9 cellular contexts compared by ENCODE assay signal in genomic region chr3:48695113-48695753, GRCh38. TPM values are rescaled to one million over a fixed set of nuclear protein-coding genes. Genes with fewer than 3 reads are reported as not detected.
DNase-seq lines count a peak whose midpoint lies in the region; ATAC-seq and TF ChIP-seq lines count a peak whose summit lies in the region.
"Had no signal": no experiment of that assay in that cellular context is flagged by ENCODE, and none has a peak within 500 bp of the region (broad histone marks: within the 10 kb centered on the region; RNA-seq: fewer than 3 reads in every experiment).

No MANE protein-coding gene starts in this region.

- intact Hi-C loops in left lung (cut with DNase I) = no loop called here

- TF ChIP-seq POLR2A in suprapubic skin (IDR thresholded peaks at IDR 0.05) = peak in 1 of 2 donors; percentile 18

- H3K27ac ChIP-seq in duodenal mucosa (ENCODE audit: low read depth, low read length) (peak overlapping the region; percentile 61), left lung (peak overlapping the region; percentile 61 to 62), suprapubic skin (peak overlapping the region; percentile 92)
- H3K27ac ChIP-seq: SK-N-MC had no signal

- H3K9me3 ChIP-seq in duodenal mucosa (ENCODE audit: control insufficient read depth in 1 of 2, low read length in 2 of 2) (no peaks in the 10 kb centered on the region), left lung (no peaks in the 10 kb centered on the region), suprapubic skin (no peaks in the 10 kb centered on the region)

- H3K4me3 ChIP-seq in duodenal mucosa (ENCODE audit: low read depth in 1 of 2, low read length in 2 of 2) (peak overlapping the region in 1 of 2 donors; percentile 37), left lung (no peak overlapping the region), suprapubic skin (peak overlapping the region; percentile 51)
- H3K4me3 ChIP-seq: SK-N-MC had no signal

- DNase-seq in M059J (ENCODE audit: low read depth) (peak; percentile 47), left lung (no peak), suprapubic skin (ENCODE audit: low spot score in 2 of 2) (peak; percentile 90), NCI-H748 (lab: John Stamatoyannopoulos, UW; ENCODE audit: unreplicated experiment) (no peak)

- 46% methylated on average over 14 of the region's 25 CpGs for WGBS in suprapubic skin

- H3K36me3 ChIP-seq in duodenal mucosa (ENCODE audit: control insufficient read depth in 1 of 2, insufficient read depth in 2 of 2, low read length in 2 of 2) = peaks cover 33 to 75% of the 10 kb centered on the region in 2 donors
- H3K36me3 ChIP-seq in left lung = peaks cover 5 to 74% of the 10 kb centered on the region in 2 donors
- H3K36me3 ChIP-seq in suprapubic skin = peaks cover 63% of the 10 kb centered on the region

- no peak overlapping the region for H3K9ac ChIP-seq in duodenal mucosa (ENCODE audit: low read depth in 1 of 2, low read length in 2 of 2)

- ATAC-seq in left lung (peak; percentile 43), HG03521 (IDR thresholded peaks at IDR 0.05; ENCODE audit: unreplicated experiment) (no peak), HG03045 (IDR thresholded peaks at IDR 0.05; ENCODE audit: unreplicated experiment) (no peak)
- ATAC-seq in activated CD4-positive, CD25-positive, alpha-beta regulatory T cell treated with anti-CD3 and anti-CD28 coated beads, Interleukin-2, amount 50 U/mL, for 24 hours = no peak

- H3K4me1 ChIP-seq in duodenal mucosa (ENCODE audit: control insufficient read depth in 1 of 2, insufficient read depth in 2 of 2, low read length in 2 of 2) = peaks cover 5 to 12% of the 10 kb centered on the region in 2 donors
- H3K4me1 ChIP-seq in left lung = peaks cover 14 to 31% of the 10 kb centered on the region in 2 donors
- peaks cover 41% of the 10 kb centered on the region for H3K4me1 ChIP-seq in suprapubic skin

- no peak for TF ChIP-seq CTCF in left lung (IDR thresholded peaks at IDR 0.05)
- no peak for TF ChIP-seq CTCF in suprapubic skin (IDR thresholded peaks at IDR 0.05)

- H3K27me3 ChIP-seq in duodenal mucosa (ENCODE audit: control insufficient read depth in 1 of 2, insufficient read depth in 2 of 2, low read length in 2 of 2) (no peaks in the 10 kb centered on the region), left lung (no peaks in the 10 kb centered on the region), suprapubic skin (no peaks in the 10 kb centered on the region)

- TF ChIP-seq EP300 in suprapubic skin (IDR thresholded peaks at IDR 0.05) = no peak

RNA-seq across cellular contexts. Expression of gene NCKIPSD, which starts 9.5 kb away (rescaled TPM):
- 34.2 and 35.4 TPM in 2 replicates for total RNA-seq in M059J (2014; rRNA removed; shearing (Covaris generic))
- 10 to 100 TPM; 15.6 to 16.0 TPM for total RNA-seq in left lung
- total RNA-seq in suprapubic skin = 10 to 100 TPM; 34.8 to 59.2 (median 44.9) TPM

RNA-seq across cellular contexts. Expression of gene IP6K2, which starts 21.8 kb away (rescaled TPM):
- total RNA-seq in M059J (2014; rRNA removed; shearing (Covaris generic)) = 54.1 and 99.4 TPM in 2 replicates
- total RNA-seq in left lung = 10 to 100 TPM; 58.6 to 74.5 TPM
- total RNA-seq in suprapubic skin = 100 to 1,000 TPM; 169 to 269 (median 246) TPM

RNA-seq across cellular contexts. Expression of gene CELSR3, which starts 32.5 kb away (rescaled TPM):
- 3.8 and 5.2 TPM in 2 replicates for total RNA-seq in M059J (2014; rRNA removed; shearing (Covaris generic))
- 1 to 10 TPM in 1 of 2 donors, under 1 TPM in 1; 0.93 to 1.2 TPM for total RNA-seq in left lung
- total RNA-seq in suprapubic skin = 1 to 10 TPM; 1.6 to 3.2 (median 2.0) TPM

RNA-seq across cellular contexts. Expression of gene SLC26A6, which starts 60.0 kb away (rescaled TPM):
- 15.2 and 21.3 TPM in 2 replicates for total RNA-seq in M059J (2014; rRNA removed; shearing (Covaris generic))
- total RNA-seq in left lung (10 to 100 TPM; 32.0 to 34.9 TPM), suprapubic skin (10 to 100 TPM; 14.0 to 29.4 (median 24.1) TPM)

Comparison
In these comparisons a context has a peak if more than half of its experiments do, and no peak if none do; other contexts are left out.
1. DNase-seq: peak in M059J (single experiment) and suprapubic skin (2 of 2); none in left lung (0 of 2) and NCI-H748 (single experiment).
2. Peak in every context shown above with its lines, with median percentiles within 50 percentile points of each other: H3K27ac ChIP-seq.